In genomic region chr1:40257313-40257687, GRCh38 we compare ENCODE assay signal across 1 cellular context.
TF ChIP-seq lines count a peak whose summit lies in the region.

No MANE protein-coding gene starts in this region.

TF ChIP-seq in K562, 482 proteins besides CTCF, POLR2A, EP300 and RAD21 (continues in another document):
- no peak for TF ChIP-seq RREB1 (CRISPR knock-in tag; IDR thresholded peaks at IDR 0.05)
- TF ChIP-seq HDAC2 (IDR thresholded peaks at IDR 0.05) = no peak
- TF ChIP-seq TFAP4 (CRISPR knock-in tag; IDR thresholded peaks at IDR 0.05; ENCODE audit: borderline replicate concordance) = no peak
- TF ChIP-seq ZNF217 (CRISPR knock-in tag; IDR thresholded peaks at IDR 0.05) = no peak
- no peak for TF ChIP-seq PATZ1 (CRISPR knock-in tag; IDR thresholded peaks at IDR 0.05; ENCODE audit: borderline replicate concordance)
- TF ChIP-seq USF2 (CRISPR knock-in tag; IDR thresholded peaks at IDR 0.05) = no peak
- TF ChIP-seq CHD1 (IDR thresholded peaks at IDR 0.05; ENCODE audit: low read length) = peak; percentile 48
- TF ChIP-seq PBX2 (CRISPR knock-in tag; IDR thresholded peaks at IDR 0.05; ENCODE audit: low read depth) = no peak
- no peak for TF ChIP-seq PBX2 (tag; conservative IDR thresholded peaks at IDR 0.05; ENCODE audit: low read depth)
- no peak for TF ChIP-seq NFXL1 (CRISPR knock-in tag; IDR thresholded peaks at IDR 0.05)
- no peak for TF ChIP-seq NFE2 (IDR thresholded peaks at IDR 0.05; ENCODE audit: low read depth)
- TF ChIP-seq ZNF668 (CRISPR knock-in tag; IDR thresholded peaks at IDR 0.05) = peak; percentile 64; the same call in 1 of the 2 replicates
- no peak for TF ChIP-seq C11orf30 (IDR thresholded peaks at IDR 0.05; ENCODE audit: low read depth)
- no peak for TF ChIP-seq MYBL2 (IDR thresholded peaks at IDR 0.05; ENCODE audit: low read depth)
- no peak for TF ChIP-seq MYBL2 (CRISPR knock-in tag; IDR thresholded peaks at IDR 0.05; ENCODE audit: borderline replicate concordance)
- no peak for TF ChIP-seq ZBTB43 (CRISPR knock-in tag; IDR thresholded peaks at IDR 0.05)
- TF ChIP-seq COPS2 (conservative IDR thresholded peaks at IDR 0.05) = no peak
- TF ChIP-seq MXD1 (CRISPR knock-in tag; IDR thresholded peaks at IDR 0.05; ENCODE audit: borderline replicate concordance, poor library complexity, severe bottlenecking) = no peak
- no peak for TF ChIP-seq NCOA6 (IDR thresholded peaks at IDR 0.05)
- no peak for TF ChIP-seq ZNF124 (CRISPR knock-in tag; IDR thresholded peaks at IDR 0.05)
- TF ChIP-seq ZNF146 (CRISPR knock-in tag; IDR thresholded peaks at IDR 0.05; ENCODE audit: unreplicated experiment) = no peak
- TF ChIP-seq CAMTA2 (CRISPR knock-in tag; conservative IDR thresholded peaks at IDR 0.05) = no peak
- 0 out of 2 replicates have a peak, but pooled peaks have one; percentile 13 for TF ChIP-seq FOXO4 (CRISPR knock-in tag; IDR thresholded peaks at IDR 0.05)
- TF ChIP-seq, protein P1, sequence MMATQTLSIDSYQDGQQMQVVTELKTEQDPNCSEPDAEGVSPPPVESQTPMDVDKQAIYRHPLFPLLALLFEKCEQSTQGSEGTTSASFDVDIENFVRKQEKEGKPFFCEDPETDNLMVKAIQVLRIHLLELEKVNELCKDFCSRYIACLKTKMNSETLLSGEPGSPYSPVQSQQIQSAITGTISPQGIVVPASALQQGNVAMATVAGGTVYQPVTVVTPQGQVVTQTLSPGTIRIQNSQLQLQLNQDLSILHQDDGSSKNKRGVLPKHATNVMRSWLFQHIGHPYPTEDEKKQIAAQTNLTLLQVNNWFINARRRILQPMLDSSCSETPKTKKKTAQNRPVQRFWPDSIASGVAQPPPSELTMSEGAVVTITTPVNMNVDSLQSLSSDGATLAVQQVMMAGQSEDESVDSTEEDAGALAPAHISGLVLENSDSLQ (IDR thresholded peaks at IDR 0.05) = no peak
- TF ChIP-seq NFE2L1 (tag; IDR thresholded peaks at IDR 0.05; ENCODE audit: borderline replicate concordance, low read depth) = no peak
- TF ChIP-seq, protein P2, sequence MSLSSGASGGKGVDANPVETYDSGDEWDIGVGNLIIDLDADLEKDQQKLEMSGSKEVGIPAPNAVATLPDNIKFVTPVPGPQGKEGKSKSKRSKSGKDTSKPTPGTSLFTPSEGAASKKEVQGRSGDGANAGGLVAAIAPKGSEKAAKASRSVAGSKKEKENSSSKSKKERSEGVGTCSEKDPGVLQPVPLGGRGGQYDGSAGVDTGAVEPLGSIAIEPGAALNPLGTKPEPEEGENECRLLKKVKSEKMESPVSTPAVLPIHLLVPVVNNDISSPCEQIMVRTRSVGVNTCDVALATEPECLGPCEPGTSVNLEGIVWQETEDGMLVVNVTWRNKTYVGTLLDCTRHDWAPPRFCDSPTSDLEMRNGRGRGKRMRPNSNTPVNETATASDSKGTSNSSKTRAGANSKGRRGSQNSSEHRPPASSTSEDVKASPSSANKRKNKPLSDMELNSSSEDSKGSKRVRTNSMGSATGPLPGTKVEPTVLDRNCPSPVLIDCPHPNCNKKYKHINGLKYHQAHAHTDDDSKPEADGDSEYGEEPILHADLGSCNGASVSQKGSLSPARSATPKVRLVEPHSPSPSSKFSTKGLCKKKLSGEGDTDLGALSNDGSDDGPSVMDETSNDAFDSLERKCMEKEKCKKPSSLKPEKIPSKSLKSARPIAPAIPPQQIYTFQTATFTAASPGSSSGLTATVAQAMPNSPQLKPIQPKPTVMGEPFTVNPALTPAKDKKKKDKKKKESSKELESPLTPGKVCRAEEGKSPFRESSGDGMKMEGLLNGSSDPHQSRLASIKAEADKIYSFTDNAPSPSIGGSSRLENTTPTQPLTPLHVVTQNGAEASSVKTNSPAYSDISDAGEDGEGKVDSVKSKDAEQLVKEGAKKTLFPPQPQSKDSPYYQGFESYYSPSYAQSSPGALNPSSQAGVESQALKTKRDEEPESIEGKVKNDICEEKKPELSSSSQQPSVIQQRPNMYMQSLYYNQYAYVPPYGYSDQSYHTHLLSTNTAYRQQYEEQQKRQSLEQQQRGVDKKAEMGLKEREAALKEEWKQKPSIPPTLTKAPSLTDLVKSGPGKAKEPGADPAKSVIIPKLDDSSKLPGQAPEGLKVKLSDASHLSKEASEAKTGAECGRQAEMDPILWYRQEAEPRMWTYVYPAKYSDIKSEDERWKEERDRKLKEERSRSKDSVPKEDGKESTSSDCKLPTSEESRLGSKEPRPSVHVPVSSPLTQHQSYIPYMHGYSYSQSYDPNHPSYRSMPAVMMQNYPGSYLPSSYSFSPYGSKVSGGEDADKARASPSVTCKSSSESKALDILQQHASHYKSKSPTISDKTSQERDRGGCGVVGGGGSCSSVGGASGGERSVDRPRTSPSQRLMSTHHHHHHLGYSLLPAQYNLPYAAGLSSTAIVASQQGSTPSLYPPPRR (CRISPR knock-in tag; IDR thresholded peaks at IDR 0.05; ENCODE audit: borderline replicate concordance) = 0 out of 2 replicates have a peak, but pooled peaks have one; percentile 12
- TF ChIP-seq CHD2 (IDR thresholded peaks at IDR 0.05; ENCODE audit: low read depth, low read length) = no peak
- TF ChIP-seq KLF6 (CRISPR knock-in tag; IDR thresholded peaks at IDR 0.05; ENCODE audit: borderline replicate concordance) = no peak
- no peak for TF ChIP-seq BDP1 (IDR thresholded peaks at IDR 0.05; ENCODE audit: insufficient read depth, insufficient read length)
- no peak for TF ChIP-seq ZNF717 (CRISPR knock-in tag; IDR thresholded peaks at IDR 0.05)
- no peak for TF ChIP-seq MCM3 (IDR thresholded peaks at IDR 0.05)
- TF ChIP-seq FIP1L1 (IDR thresholded peaks at IDR 0.05; ENCODE audit: low read depth, low read length, poor library complexity, severe bottlenecking) = no peak
- TF ChIP-seq SMARCA5 (IDR thresholded peaks at IDR 0.05) = no peak
- TF ChIP-seq, protein P3, sequence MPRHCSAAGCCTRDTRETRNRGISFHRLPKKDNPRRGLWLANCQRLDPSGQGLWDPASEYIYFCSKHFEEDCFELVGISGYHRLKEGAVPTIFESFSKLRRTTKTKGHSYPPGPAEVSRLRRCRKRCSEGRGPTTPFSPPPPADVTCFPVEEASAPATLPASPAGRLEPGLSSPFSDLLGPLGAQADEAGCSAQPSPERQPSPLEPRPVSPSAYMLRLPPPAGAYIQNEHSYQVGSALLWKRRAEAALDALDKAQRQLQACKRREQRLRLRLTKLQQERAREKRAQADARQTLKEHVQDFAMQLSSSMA (CRISPR knock-in tag; IDR thresholded peaks at IDR 0.05) = no peak
- TF ChIP-seq TEAD2 (tag; IDR thresholded peaks at IDR 0.05) = no peak
- no peak for TF ChIP-seq SPI1 (IDR thresholded peaks at IDR 0.05; ENCODE audit: borderline replicate concordance, low read depth, low read length)
- TF ChIP-seq ZNF780A (CRISPR knock-in tag; IDR thresholded peaks at IDR 0.05) = no peak
- TF ChIP-seq FOS (IDR thresholded peaks at IDR 0.05; ENCODE audit: extremely low read depth, insufficient read length) = no peak
